10 cellular contexts compared by ENCODE assay signal in genomic region chr3:190319660-190320059, GRCh38. TPM values are rescaled to one million over a fixed set of nuclear protein-coding genes. Genes with fewer than 3 reads are reported as not detected.
DNase-seq lines count a peak whose midpoint lies in the region; TF ChIP-seq lines count a peak whose summit lies in the region.
"Had no signal": no experiment of that assay in that cellular context is flagged by ENCODE, and none has a peak within 500 bp of the region (broad histone marks: within the 10 kb centered on the region; RNA-seq: fewer than 3 reads in every experiment).

No MANE protein-coding gene starts in this region.

- no peak overlapping the region for H2BK12ac ChIP-seq in mesenchymal stem cell (ENCODE audit: low read length in 2 of 2)

- 97% methylated on average over 4 of the region's 4 CpGs for WGBS in mesenchymal stem cell
- 59% methylated on average over 4 of the region's 4 CpGs for WGBS in suprapubic skin
- no CpG with 5 or more reads among the region's 4 CpGs for WGBS in mesendoderm (ENCODE audit: extremely low coverage, insufficient coverage, low lambda C conversion rate)
- 42 to 46% methylated on average over 4 of the region's 4 CpGs for WGBS in lower leg skin, 2 donors

- TF ChIP-seq POLR2A in suprapubic skin (IDR thresholded peaks at IDR 0.05) (no peak), lower leg skin (IDR thresholded peaks at IDR 0.05) (no peak)

- no peak overlapping the region for H2BK15ac ChIP-seq in mesenchymal stem cell (ENCODE audit: low read depth, poor library complexity, severe bottlenecking)
- H2BK15ac ChIP-seq in mesendoderm (replicated peaks; ENCODE audit: low read depth): no peak overlapping the region

- H3K36me3 Mint-ChIP-seq in activated CD4-positive, alpha-beta memory T cell treated with anti-CD3 and anti-CD28 coated beads for 36 hours: no peaks in the 10 kb centered on the region
- H3K36me3 Mint-ChIP-seq in activated CD4-positive, alpha-beta memory T cell treated with anti-CD3 and anti-CD28 coated beads, Interleukin-2, amount 10 ng/mL, durations not matched to agents 7 days and 5 days (ENCODE audit: low read depth): no peaks in the 10 kb centered on the region

- H3K27ac Mint-ChIP-seq in activated CD4-positive, alpha-beta memory T cell treated with anti-CD3 and anti-CD28 coated beads for 36 hours: no peak overlapping the region
- no peak overlapping the region for H3K27ac Mint-ChIP-seq in activated CD4-positive, alpha-beta memory T cell treated with anti-CD3 and anti-CD28 coated beads, Interleukin-2, amount 10 ng/mL, durations not matched to agents 7 days and 5 days
- H3K27ac Mint-ChIP-seq: nephron progenitor cell had no signal

- no peak overlapping the region for H3K14ac ChIP-seq in mesenchymal stem cell (ENCODE audit: low read length in 2 of 2)

- H3K27me3 ChIP-seq in mesenchymal stem cell (ENCODE audit: control insufficient read depth in 1 of 2, insufficient read depth in 1 of 2, low read length in 2 of 2) (peaks cover 0 to 6% of the 10 kb centered on the region in 2 experiments), suprapubic skin (no peaks in the 10 kb centered on the region), ascending aorta (no peaks in the 10 kb centered on the region), mesendoderm (ENCODE audit: insufficient read depth, low read length, poor library complexity) (no peaks in the 10 kb centered on the region)

- H3K4me2 ChIP-seq in mesenchymal stem cell (ENCODE audit: low read length, poor library complexity, severe bottlenecking) (peak overlapping the region; percentile 82), mesendoderm (ENCODE audit: low read length) (no peak overlapping the region)

- no peak overlapping the region for H2BK5ac ChIP-seq in mesenchymal stem cell (ENCODE audit: low read depth, low read length, poor library complexity, severe bottlenecking)
- H2BK5ac ChIP-seq in mesendoderm (ENCODE audit: low read length): no peak overlapping the region

- intact Hi-C loops in activated CD4-positive, alpha-beta memory T cell treated with anti-CD3 and anti-CD28 coated beads for 36 hours (cut with micrococcal nuclease): loop anchor here (1.0 to 5.0 kb wide), 4 partner anchors 13 to 172 kb away; no protein-coding TSS in a partner anchor
- intact Hi-C loops in ascending aorta (cut with DNase I) (loop anchor here (10.0 kb wide), 2 partner anchors 195 kb away; partner anchors contain the start of genes IL1RAP and P3H2), lower leg skin (cut with DNase I; ENCODE audit: low total_unique reads) (loop anchor here (5.0 to 10.0 kb wide), 2 partner anchors 95 to 352 kb away; no protein-coding TSS in a partner anchor)

- H3K23ac ChIP-seq in mesenchymal stem cell (ENCODE audit: low read length in 2 of 2): no peak overlapping the region
- no peak overlapping the region for H3K23ac ChIP-seq in mesendoderm (ENCODE audit: low read length)

- peak overlapping the region in 1 of 2 experiments; percentile 22 for H3K4me3 ChIP-seq in mesenchymal stem cell (ENCODE audit: insufficient read depth in 1 of 2, low read depth in 1 of 2, low read length in 2 of 2)
- H3K4me3 ChIP-seq in suprapubic skin: peak overlapping the region; percentile 70
- H3K4me3 ChIP-seq in ascending aorta: peak overlapping the region in 1 of 2 donors; percentile 8
- H3K4me3 ChIP-seq in mesendoderm (ENCODE audit: low read length): no peak overlapping the region
- H3K4me3 ChIP-seq in lower leg skin (ENCODE audit: low read depth, poor library complexity, severe bottlenecking): no peak overlapping the region

- H3K4me1 ChIP-seq in mesenchymal stem cell (ENCODE audit: control insufficient read depth, insufficient read depth, low read depth, low read length) (peaks cover 7% of the 10 kb centered on the region), suprapubic skin (peaks cover 9% of the 10 kb centered on the region), ascending aorta (no peaks in the 10 kb centered on the region), mesendoderm (ENCODE audit: control insufficient read depth, low read depth, low read length) (no peaks in the 10 kb centered on the region)

- H3K9me3 Mint-ChIP-seq in activated CD4-positive, alpha-beta memory T cell treated with anti-CD3 and anti-CD28 coated beads for 36 hours: no peaks in the 10 kb centered on the region
- H3K9me3 Mint-ChIP-seq in activated CD4-positive, alpha-beta memory T cell treated with anti-CD3 and anti-CD28 coated beads, Interleukin-2, amount 10 ng/mL, durations not matched to agents 7 days and 5 days: no peaks in the 10 kb centered on the region
- H3K9me3 Mint-ChIP-seq: nephron progenitor cell had no signal

- no peak overlapping the region for H3K56ac ChIP-seq in mesendoderm (ENCODE audit: low read length)

- H3K18ac ChIP-seq in mesenchymal stem cell (ENCODE audit: low read depth in 1 of 2, low read length in 2 of 2) (no peak overlapping the region), mesendoderm (ENCODE audit: low read length) (no peak overlapping the region)

- H3K4ac ChIP-seq in mesenchymal stem cell (ENCODE audit: low read depth in 1 of 2, low read length in 2 of 2) (no peak overlapping the region), mesendoderm (ENCODE audit: low read depth, low read length) (no peak overlapping the region)

- POLR2A ChIA-PET in activated CD4-positive, alpha-beta memory T cell treated with anti-CD3 and anti-CD28 coated beads for 36 hours (lab: Charles Lee): no interaction called here
- POLR2A ChIA-PET in activated CD4-positive, alpha-beta memory T cell treated with anti-CD3 and anti-CD28 coated beads, Interleukin-2, amount 10 ng/mL, durations not matched to agents 7 days and 5 days (lab: Charles Lee): no interaction called here

- H2AK5ac ChIP-seq in mesenchymal stem cell (ENCODE audit: low read length, severe bottlenecking) (no peak overlapping the region), mesendoderm (ENCODE audit: low read length) (no peak overlapping the region)

- H3K9ac ChIP-seq in mesenchymal stem cell (ENCODE audit: low read length): no peak overlapping the region
- H3K9ac ChIP-seq in mesendoderm (ENCODE audit: low read length): no peak overlapping the region

- peaks cover 2% of the 10 kb centered on the region for H3K79me1 ChIP-seq in mesenchymal stem cell (replicated peaks; ENCODE audit: low read length, poor library complexity, severe bottlenecking)
- H3K79me1 ChIP-seq in mesendoderm (ENCODE audit: low read length): no peaks in the 10 kb centered on the region

- H2AFZ ChIP-seq in mesenchymal stem cell (ENCODE audit: low read depth, low read length): no peak overlapping the region

- no peak overlapping the region for H3K4me3 Mint-ChIP-seq in activated CD4-positive, alpha-beta memory T cell treated with anti-CD3 and anti-CD28 coated beads for 36 hours
- no peak overlapping the region for H3K4me3 Mint-ChIP-seq in activated CD4-positive, alpha-beta memory T cell treated with anti-CD3 and anti-CD28 coated beads, Interleukin-2, amount 10 ng/mL, durations not matched to agents 7 days and 5 days
- H3K4me3 Mint-ChIP-seq: nephron progenitor cell had no signal

- H3K9me3 ChIP-seq in mesenchymal stem cell (ENCODE audit: control insufficient read depth, low read length) (no peaks in the 10 kb centered on the region), suprapubic skin (no peaks in the 10 kb centered on the region), ascending aorta (no peaks in the 10 kb centered on the region)

- CTCF ChIA-PET in activated CD4-positive, alpha-beta memory T cell treated with anti-CD3 and anti-CD28 coated beads for 36 hours (lab: Charles Lee): interaction anchor here (0.8 kb wide), 1 partner anchor 352 kb away, joined by 3 read pairs; no protein-coding TSS in a partner anchor
- CTCF ChIA-PET in activated CD4-positive, alpha-beta memory T cell treated with anti-CD3 and anti-CD28 coated beads, Interleukin-2, amount 10 ng/mL, durations not matched to agents 7 days and 5 days (lab: Charles Lee): no interaction called here

- TF ChIP-seq CTCF in suprapubic skin (IDR thresholded peaks at IDR 0.05) (no peak), ascending aorta (IDR thresholded peaks at IDR 0.05) (no peak), lower leg skin (IDR thresholded peaks at IDR 0.05) (no peak)

- no peak overlapping the region for H4K8ac ChIP-seq in mesenchymal stem cell (ENCODE audit: low read length)
- H4K8ac ChIP-seq in mesendoderm (ENCODE audit: low read depth, low read length): no peak overlapping the region

- H3K36me3 ChIP-seq in mesenchymal stem cell (ENCODE audit: control insufficient read depth in 1 of 2, insufficient read depth in 2 of 2, low read depth in 1 of 2, low read length in 2 of 2): no peaks in the 10 kb centered on the region
- no peaks in the 10 kb centered on the region for H3K36me3 ChIP-seq in suprapubic skin
- H3K36me3 ChIP-seq in ascending aorta: no peaks in the 10 kb centered on the region
- no peaks in the 10 kb centered on the region for H3K36me3 ChIP-seq in mesendoderm (ENCODE audit: control insufficient read depth, insufficient read depth, low read length)

- H3K27me3 Mint-ChIP-seq in activated CD4-positive, alpha-beta memory T cell treated with anti-CD3 and anti-CD28 coated beads for 36 hours: peaks cover 39% of the 10 kb centered on the region
- H3K27me3 Mint-ChIP-seq in activated CD4-positive, alpha-beta memory T cell treated with anti-CD3 and anti-CD28 coated beads, Interleukin-2, amount 10 ng/mL, durations not matched to agents 7 days and 5 days: peaks cover 35% of the 10 kb centered on the region

- H3K4me1 Mint-ChIP-seq in activated CD4-positive, alpha-beta memory T cell treated with anti-CD3 and anti-CD28 coated beads for 36 hours (ENCODE audit: low read depth): peaks cover 19% of the 10 kb centered on the region
- peaks cover 12% of the 10 kb centered on the region for H3K4me1 Mint-ChIP-seq in activated CD4-positive, alpha-beta memory T cell treated with anti-CD3 and anti-CD28 coated beads, Interleukin-2, amount 10 ng/mL, durations not matched to agents 7 days and 5 days

- TF ChIP-seq EP300 in suprapubic skin (IDR thresholded peaks at IDR 0.05): no peak

- no peak overlapping the region for H4K91ac ChIP-seq in mesenchymal stem cell (ENCODE audit: low read length)

- peak; percentile 62 for DNase-seq in activated CD4-positive, alpha-beta memory T cell treated with anti-CD3 and anti-CD28 coated beads for 36 hours
- no peak for DNase-seq in activated CD4-positive, alpha-beta memory T cell treated with anti-CD3 and anti-CD28 coated beads, Interleukin-2, amount 10 ng/mL, durations not matched to agents 7 days and 5 days
- DNase-seq in activated naive CD4-positive, alpha-beta T cell treated with anti-CD3 and anti-CD28 coated beads, Interleukin-2, amount 50 U/mL, for 16 hours: peak; percentile 78
- DNase-seq in mesenchymal stem cell (no peak), suprapubic skin (ENCODE audit: low spot score in 2 of 2) (no peak), ascending aorta (ENCODE audit: low spot score in 2 of 2) (no peak), mesendoderm (no peak), lower leg skin (ENCODE audit: low spot score in 2 of 2) (no peak)
- DNase-seq: NCI-H510A, nephron progenitor cell had no signal

- H2BK120ac ChIP-seq in mesenchymal stem cell (ENCODE audit: low read depth, low read length) (no peak overlapping the region), mesendoderm (ENCODE audit: low read depth, low read length) (no peak overlapping the region)

- no peak overlapping the region for H4K5ac ChIP-seq in mesendoderm (ENCODE audit: low read length)

- no peaks in the 10 kb centered on the region for H3K79me2 ChIP-seq in mesendoderm (ENCODE audit: control insufficient read depth, insufficient read depth, low read length)

- H3K27ac ChIP-seq in mesenchymal stem cell (ENCODE audit: low read length, poor library complexity, severe bottlenecking) (no peak overlapping the region), suprapubic skin (peak overlapping the region; percentile 86), ascending aorta (no peak overlapping the region), mesendoderm (ENCODE audit: low read depth, low read length) (no peak overlapping the region)

RNA-seq across cellular contexts. Expression of gene CLDN1, which starts 2.6 kb away (rescaled TPM):
- total RNA-seq in activated CD4-positive, alpha-beta memory T cell treated with anti-CD3 and anti-CD28 coated beads for 36 hours: under 1 TPM; 0.07 to 0.22 TPM
- not detected for total RNA-seq in activated CD4-positive, alpha-beta memory T cell treated with anti-CD3 and anti-CD28 coated beads, Interleukin-2, amount 10 ng/mL, durations not matched to agents 7 days and 5 days
- polyA plus RNA-seq in mesenchymal stem cell (2013, experiment 1 of 2): 13.4 TPM
- 14.1 TPM for polyA plus RNA-seq in mesenchymal stem cell (2013, experiment 2 of 2)
- total RNA-seq in suprapubic skin (100 to 1,000 TPM; 524 to 822 (median 675) TPM), ascending aorta (0.53 TPM), lower leg skin (1,000 to 10,000 TPM in 1 of 4 donors, 100 to 1,000 TPM in 3; 452 to 1,148 (median 544) TPM)
- polyA plus RNA-seq in mesendoderm (2013, experiment 1 of 2): 3.8 TPM
- polyA plus RNA-seq in mesendoderm (2013, experiment 2 of 2): 3.5 TPM

Comparison
In these comparisons a context has a peak if more than half of its experiments do, and no peak if none do; other contexts are left out.
1. DNase-seq: peak in activated CD4-positive, alpha-beta memory T cell treated with anti-CD3 and anti-CD28 coated beads for 36 hours (single experiment) and activated naive CD4-positive, alpha-beta T cell treated with anti-CD3 and anti-CD28 coated beads, Interleukin-2, amount 50 U/mL, for 16 hours (single experiment); none in activated CD4-positive, alpha-beta memory T cell treated with anti-CD3 and anti-CD28 coated beads, Interleukin-2, amount 10 ng/mL, durations not matched to agents 7 days and 5 days (single experiment), mesenchymal stem cell (single experiment), suprapubic skin (0 of 2), ascending aorta (0 of 2), mesendoderm (single experiment) and lower leg skin (0 of 2).
2. RNA of gene CLDN1, which starts 2.6 kb away (total RNA-seq): 524 to 822 TPM in suprapubic skin and 452 to 1,148 TPM in lower leg skin; 0.53 TPM in ascending aorta (single experiment), 0.07 to 0.22 TPM in activated CD4-positive, alpha-beta memory T cell treated with anti-CD3 and anti-CD28 coated beads for 36 hours and not detected in activated CD4-positive, alpha-beta memory T cell treated with anti-CD3 and anti-CD28 coated beads, Interleukin-2, amount 10 ng/mL, durations not matched to agents 7 days and 5 days; every median in the first group is over 100 times any median in the second.